In the genomic region with DNA sequence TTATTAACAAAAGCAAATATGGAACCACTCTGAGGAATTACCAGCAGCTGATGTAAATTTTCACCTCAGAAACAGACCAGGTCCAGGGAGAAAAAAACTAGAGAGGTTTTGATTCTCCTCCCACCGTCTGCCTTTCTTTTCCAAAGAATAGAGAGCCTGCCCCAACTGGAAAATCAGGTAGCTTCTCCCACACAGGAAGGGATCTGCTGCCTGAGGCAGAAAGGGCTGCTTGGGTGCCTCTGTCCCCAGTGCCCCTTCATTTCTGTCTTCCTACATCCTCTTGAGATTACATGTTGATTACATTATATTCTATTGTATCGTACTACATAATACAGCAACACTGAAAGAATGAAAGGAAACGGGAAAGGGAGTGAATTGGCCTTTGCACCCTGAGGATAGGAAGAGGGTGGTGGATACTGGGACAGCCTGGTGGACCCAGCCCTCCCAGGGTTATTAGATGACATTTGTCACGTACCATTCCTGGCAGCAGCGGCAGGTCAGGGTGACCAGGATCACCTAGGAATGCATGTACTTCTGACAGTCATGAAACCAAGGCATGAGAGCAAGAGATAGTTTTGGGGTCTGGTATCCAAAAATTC, we compare ENCODE assay signal across 26 cellular contexts. TPM values are rescaled to one million over a fixed set of nuclear protein-coding genes. Genes with fewer than 3 reads are reported as not detected.
DNase-seq lines count a peak whose midpoint lies in the region; ATAC-seq and TF ChIP-seq lines count a peak whose summit lies in the region.
"Had no signal": no experiment of that assay in that cellular context is flagged by ENCODE, and none has a peak within 500 bp of the region (broad histone marks: within the 10 kb centered on the region; RNA-seq: fewer than 3 reads in every experiment).

No MANE protein-coding gene starts in this region.

- H3K36me3 ChIP-seq in heart left ventricle (peaks cover 0 to 25% (median 0%) of the 10 kb centered on the region in 9 donors), right atrium auricular region (no peaks in the 10 kb centered on the region), lung (ENCODE audit: control insufficient read depth in 2 of 2, insufficient read depth in 2 of 2, low read length in 2 of 2) (peaks cover 0 to 2% of the 10 kb centered on the region in 2 donors), neuronal stem cell (replicated peaks in 1 of 2; ENCODE audit: control insufficient read depth in 2 of 2, insufficient read depth in 2 of 2, low read length in 2 of 2) (peaks cover 0 to 8% of the 10 kb centered on the region in 2 donors)
- H3K36me3 ChIP-seq: thyroid gland, WERI-Rb-1 had no signal

- no peak overlapping the region for H3K9ac ChIP-seq in neuronal stem cell (ENCODE audit: low read depth, low read length, poor library complexity)

- H3K4me2 ChIP-seq in neuronal stem cell (ENCODE audit: insufficient read depth, low read length, poor library complexity, severe bottlenecking) = no peak overlapping the region

- no peaks in the 10 kb centered on the region for H3K79me1 ChIP-seq in neuronal stem cell (ENCODE audit: low read depth, low read length)

- peaks cover 18% of the 10 kb centered on the region for H3K9me3 Mint-ChIP-seq in activated CD4-positive, alpha-beta memory T cell treated with anti-CD3 and anti-CD28 coated beads for 36 hours
- H3K9me3 Mint-ChIP-seq in activated CD4-positive, alpha-beta T cell treated with anti-CD3 and anti-CD28 coated beads, Interleukin-2, amount 10 ng/mL, durations not matched to agents 24 days and 14 days = peaks cover 4% of the 10 kb centered on the region

- H4K8ac ChIP-seq in neuronal stem cell (ENCODE audit: low read depth, low read length) = no peak overlapping the region

- peaks cover 13% of the 10 kb centered on the region for H3K4me1 Mint-ChIP-seq in activated CD4-positive, alpha-beta memory T cell treated with anti-CD3 and anti-CD28 coated beads for 36 hours (ENCODE audit: low read depth)
- H3K4me1 Mint-ChIP-seq in activated CD4-positive, alpha-beta T cell treated with anti-CD3 and anti-CD28 coated beads, Interleukin-2, amount 10 ng/mL, durations not matched to agents 24 days and 14 days = peaks cover 12% of the 10 kb centered on the region

- H3K9me3 ChIP-seq in heart left ventricle = peaks cover 0 to 33% (median 15%) of the 10 kb centered on the region in 12 donors
- H3K9me3 ChIP-seq in right atrium auricular region = peaks cover 0 to 26% of the 10 kb centered on the region in 2 donors
- H3K9me3 ChIP-seq in lung (ENCODE audit: control insufficient read depth in 2 of 2, insufficient read depth in 1 of 2, low read length in 1 of 2) = peaks cover 7 to 12% of the 10 kb centered on the region in 2 donors
- H3K9me3 ChIP-seq in neuronal stem cell (replicated peaks in 1 of 2; ENCODE audit: control insufficient read depth in 2 of 2, insufficient read depth in 1 of 2, low read depth in 1 of 2, low read length in 2 of 2) = peaks cover 0 to 6% of the 10 kb centered on the region in 2 donors
- H3K9me3 ChIP-seq: thyroid gland had no signal

- no peak overlapping the region for H3K14ac ChIP-seq in neuronal stem cell (ENCODE audit: low read length)

- POLR2A ChIA-PET in activated CD4-positive, alpha-beta memory T cell treated with anti-CD3 and anti-CD28 coated beads for 36 hours (lab: Charles Lee) = interaction anchor here (1.1 kb wide), 1 partner anchor 11 kb away, joined by 3 read pairs; no protein-coding TSS in a partner anchor

- H3K27ac ChIP-seq in heart left ventricle (peak overlapping the region; percentile 14 to 84 (median 68)), right atrium auricular region (peak overlapping the region in 1 of 2 donors; percentile 35), epithelial cell of prostate (peak overlapping the region; percentile 39), lung (ENCODE audit: low read depth in 1 of 2, low read length in 1 of 2) (peak overlapping the region; percentile 42 to 53), neuronal stem cell (replicated peaks; ENCODE audit: low read length) (no peak overlapping the region)
- H3K27ac ChIP-seq: RWPE1, thyroid gland, WERI-Rb-1 had no signal

- H3K27me3 Mint-ChIP-seq in activated CD4-positive, alpha-beta memory T cell treated with anti-CD3 and anti-CD28 coated beads for 36 hours = peaks cover 17% of the 10 kb centered on the region
- peaks cover 18% of the 10 kb centered on the region for H3K27me3 Mint-ChIP-seq in activated CD4-positive, alpha-beta T cell treated with anti-CD3 and anti-CD28 coated beads, Interleukin-2, amount 10 ng/mL, durations not matched to agents 24 days and 14 days

- H3K36me3 Mint-ChIP-seq in activated CD4-positive, alpha-beta memory T cell treated with anti-CD3 and anti-CD28 coated beads for 36 hours = peaks cover 13% of the 10 kb centered on the region
- peaks cover 11% of the 10 kb centered on the region for H3K36me3 Mint-ChIP-seq in activated CD4-positive, alpha-beta T cell treated with anti-CD3 and anti-CD28 coated beads, Interleukin-2, amount 10 ng/mL, durations not matched to agents 24 days and 14 days (ENCODE audit: low read depth)

- H2BK120ac ChIP-seq in neuronal stem cell (ENCODE audit: low read depth, low read length) = no peak overlapping the region

- no peak overlapping the region for H3K18ac ChIP-seq in neuronal stem cell (ENCODE audit: low read length)

- DNase-seq in heart left ventricle = peak in 3 of 5 donors; percentile 26 to 63 (median 40)
- DNase-seq in right atrium auricular region (ENCODE audit: low spot score) = no peak
- DNase-seq in epithelial cell of prostate (ENCODE audit: low read depth, low spot score) = no peak
- no peak for DNase-seq in lung (ENCODE audit: low spot score)
- DNase-seq in activated CD4-positive, alpha-beta memory T cell treated with anti-CD3 and anti-CD28 coated beads for 36 hours = no peak
- DNase-seq in neuronal stem cell (ENCODE audit: low spot score) = no peak
- DNase-seq in activated CD4-positive, alpha-beta T cell treated with anti-CD3 and anti-CD28 coated beads, Interleukin-2, amount 10 ng/mL, durations not matched to agents 24 days and 14 days = no peak
- no peak for DNase-seq in anterior cingulate cortex (lab: John Stamatoyannopoulos, UW)
- DNase-seq: activated CD8-positive, alpha-beta T cell treated with anti-CD3 and anti-CD28 coated beads for 36 hours; activated naive CD8-positive, alpha-beta T cell treated with anti-CD3 and anti-CD28 coated beads, Interleukin-2, amount 50 U/mL, for 24 hours; CD4-positive, alpha-beta T cell; central memory CD4-positive, alpha-beta T cell; DMS79; effector CD8-positive, alpha-beta T cell; hippocampal formation; naive B cell; NCI-H1694 treated with DMSO at 0.1 percent for 48 hours; NCI-H446; NK-92 treated with Interleukin-12 subunit alpha and Interleukin-12 subunit beta, amount 100 ng/mL, for 24 hours; stimulated activated CD4-positive, alpha-beta T cell treated with anti-CD3 and anti-CD28 coated beads, Interleukin-12 subunit alpha, Interleukin-12 subunit beta, amount 100 ng/mL, for 4 hours; thyroid gland; WERI-Rb-1 had no signal

- H2AFZ ChIP-seq in neuronal stem cell (ENCODE audit: low read length) = no peak overlapping the region

- no peak overlapping the region for H2BK5ac ChIP-seq in neuronal stem cell (ENCODE audit: low read length)

- no peak for TF ChIP-seq POLR2A in heart left ventricle (IDR thresholded peaks at IDR 0.05)

- no peak overlapping the region for H2BK15ac ChIP-seq in neuronal stem cell (ENCODE audit: low read length)

- H3K4me1 ChIP-seq in heart left ventricle (peaks cover 0 to 17% (median 9%) of the 10 kb centered on the region in 12 donors), right atrium auricular region (peaks cover 0 to 5% of the 10 kb centered on the region in 2 donors), lung (ENCODE audit: control insufficient read depth in 2 of 2, insufficient read depth in 2 of 2, low read length in 2 of 2) (no peaks in the 10 kb centered on the region), neuronal stem cell (ENCODE audit: control insufficient read depth in 2 of 2, insufficient read depth in 1 of 2, low read depth in 1 of 2, low read length in 2 of 2) (peaks cover 0 to 6% of the 10 kb centered on the region in 2 donors)
- H3K4me1 ChIP-seq: thyroid gland had no signal

- 39 to 53% (median 42%) methylated on average over 5 of the region's 5 CpGs for WGBS in heart left ventricle, 4 donors
- 46 to 77% methylated on average over 5 of the region's 5 CpGs for WGBS in lung, 2 donors
- WGBS in neuronal stem cell (ENCODE audit: extremely low coverage in 2 of 2, insufficient read length in 2 of 2, insufficient replicate concordance in 1 of 2), 2 donors = no CpG with 5 or more reads among the region's 5 CpGs

- no peak overlapping the region for H4K91ac ChIP-seq in neuronal stem cell (ENCODE audit: low read depth, low read length, poor library complexity)

- no peak overlapping the region for H3K23ac ChIP-seq in neuronal stem cell (ENCODE audit: low read depth, low read length, poor library complexity)

- H3K27ac Mint-ChIP-seq in activated CD4-positive, alpha-beta memory T cell treated with anti-CD3 and anti-CD28 coated beads for 36 hours = no peak overlapping the region
- H3K27ac Mint-ChIP-seq in activated CD4-positive, alpha-beta T cell treated with anti-CD3 and anti-CD28 coated beads, Interleukin-2, amount 10 ng/mL, durations not matched to agents 24 days and 14 days = no peak overlapping the region
- H3K27ac Mint-ChIP-seq: activated CD8-positive, alpha-beta T cell treated with anti-CD3 and anti-CD28 coated beads for 36 hours; activated naive CD8-positive, alpha-beta T cell treated with anti-CD3 and anti-CD28 coated beads, Interleukin-2, amount 50 U/mL, for 24 hours; activated T-helper 1 cell treated with anti-CD3 and anti-CD28 coated beads, Interleukin-12 subunit alpha, Interleukin-12 subunit beta, Interleukin-2, Interleukin-4 antibody, amounts not matched to agents 30 ng/mL and 10 ng/mL and 1 ng/mL, durations not matched to agents 14 hours and 24 hours and 36 hours; CD4-positive, alpha-beta T cell; naive B cell; progenitor cell of endocrine pancreas had no signal

- no peak overlapping the region for H2BK12ac ChIP-seq in neuronal stem cell (ENCODE audit: low read length)

- no peaks in the 10 kb centered on the region for H3K27me3 ChIP-seq in heart left ventricle
- no peaks in the 10 kb centered on the region for H3K27me3 ChIP-seq in right atrium auricular region
- H3K27me3 ChIP-seq in lung (ENCODE audit: control insufficient read depth, insufficient read depth) = no peaks in the 10 kb centered on the region
- peaks cover 0 to 15% (median 0%) of the 10 kb centered on the region in 3 experiments for H3K27me3 ChIP-seq in neuronal stem cell (ENCODE audit: control insufficient read depth in 3 of 3, insufficient read depth in 3 of 3, low read depth in 1 of 3, low read length in 3 of 3)
- H3K27me3 ChIP-seq: thyroid gland had no signal

- CTCF ChIA-PET in activated CD4-positive, alpha-beta memory T cell treated with anti-CD3 and anti-CD28 coated beads for 36 hours (lab: Charles Lee) = interaction anchor here (1.5 kb wide), 1 partner anchor 9 kb away, joined by 3 read pairs; the partner anchor contains the start of gene ST8SIA6

- no peak overlapping the region for H3K4ac ChIP-seq in neuronal stem cell (ENCODE audit: low read length)

- H2AK5ac ChIP-seq in neuronal stem cell (ENCODE audit: low read depth, low read length) = no peak overlapping the region

- TF ChIP-seq CTCF in heart left ventricle (IDR thresholded peaks at IDR 0.05) (no peak), right atrium auricular region (IDR thresholded peaks at IDR 0.05) (no peak), lung (IDR thresholded peaks at IDR 0.05; ENCODE audit: control extremely low read depth, extremely low read depth) (no peak)

- H3K4me3 ChIP-seq in heart left ventricle (no peak overlapping the region), right atrium auricular region (no peak overlapping the region), lung (no peak overlapping the region), neuronal stem cell (ENCODE audit: low read length in 2 of 2) (no peak overlapping the region)
- H3K4me3 ChIP-seq: thyroid gland had no signal

- ATAC-seq in heart left ventricle (peak; percentile 73 to 89 (median 78)), lung (ENCODE audit: insufficient read depth, low FRiP score) (no peak)
- ATAC-seq: activated CD8-positive, alpha-beta T cell treated with anti-CD3 and anti-CD28 coated beads for 36 hours; activated naive CD8-positive, alpha-beta T cell treated with anti-CD3 and anti-CD28 coated beads, Interleukin-2, amount 50 U/mL, for 24 hours had no signal

- no peak overlapping the region for H3K4me3 Mint-ChIP-seq in activated CD4-positive, alpha-beta memory T cell treated with anti-CD3 and anti-CD28 coated beads for 36 hours
- no peak overlapping the region for H3K4me3 Mint-ChIP-seq in activated CD4-positive, alpha-beta T cell treated with anti-CD3 and anti-CD28 coated beads, Interleukin-2, amount 10 ng/mL, durations not matched to agents 24 days and 14 days
- H3K4me3 Mint-ChIP-seq: activated CD8-positive, alpha-beta T cell treated with anti-CD3 and anti-CD28 coated beads for 36 hours; activated naive CD8-positive, alpha-beta T cell treated with anti-CD3 and anti-CD28 coated beads, Interleukin-2, amount 50 U/mL, for 24 hours; activated T-helper 1 cell treated with anti-CD3 and anti-CD28 coated beads, Interleukin-12 subunit alpha, Interleukin-12 subunit beta, Interleukin-2, Interleukin-4 antibody, amounts not matched to agents 30 ng/mL and 10 ng/mL and 1 ng/mL, durations not matched to agents 14 hours and 24 hours and 36 hours; CD4-positive, alpha-beta T cell; naive B cell had no signal

- intact Hi-C loops in heart left ventricle (cut with DNase I) = no loop called here
- intact Hi-C loops in activated CD4-positive, alpha-beta memory T cell treated with anti-CD3 and anti-CD28 coated beads for 36 hours (cut with micrococcal nuclease) = no loop called here
- intact Hi-C loops in activated CD4-positive, alpha-beta T cell treated with anti-CD3 and anti-CD28 coated beads, Interleukin-2, amount 10 ng/mL, durations not matched to agents 24 days and 14 days (cut with micrococcal nuclease) = no loop called here

RNA-seq across cellular contexts. Expression of gene ST8SIA6, which starts 8.9 kb away (rescaled TPM):
- total RNA-seq in heart left ventricle = 10 to 100 TPM in 1 of 9 donors, 1 to 10 TPM in 8; 2.6 to 10.1 (median 5.2) TPM
- 1 to 10 TPM in 1 of 2 donors, under 1 TPM in 1; 0.80 to 3.6 TPM for polyA plus RNA-seq in heart left ventricle
- total RNA-seq in right atrium auricular region = 10 to 100 TPM in 1 of 2 donors, 1 to 10 TPM in 1; 5.3 to 11.0 TPM
- total RNA-seq in lung = 10 to 100 TPM in 1 of 2 donors, 1 to 10 TPM in 1; 4.0 to 22.0 TPM
- polyA plus RNA-seq in lung = 1 to 10 TPM in 1 of 2 donors, under 1 TPM in 1; 0.43 to 1.8 TPM
- under 1 TPM in 1 of 2 experiments, not detected in 1; 0.38 TPM for total RNA-seq in activated CD4-positive, alpha-beta memory T cell treated with anti-CD3 and anti-CD28 coated beads for 36 hours
- 2.8 TPM for polyA plus RNA-seq in neuronal stem cell (2013, experiment 1 of 2)
- 3.3 TPM for polyA plus RNA-seq in neuronal stem cell (2013, experiment 2 of 2)
- not detected in 2 replicates for total RNA-seq in activated CD4-positive, alpha-beta T cell treated with anti-CD3 and anti-CD28 coated beads, Interleukin-2, amount 10 ng/mL, durations not matched to agents 24 days and 14 days
- total RNA-seq: A673; activated CD8-positive, alpha-beta T cell treated with anti-CD3 and anti-CD28 coated beads for 36 hours; activated T-helper 1 cell treated with anti-CD3 and anti-CD28 coated beads, Interleukin-12 subunit alpha, Interleukin-12 subunit beta, Interleukin-2, Interleukin-4 antibody, amounts not matched to agents 30 ng/mL and 10 ng/mL and 1 ng/mL, durations not matched to agents 14 hours and 24 hours and 36 hours had no signal

Comparison
In these comparisons a context has a peak if more than half of its experiments do, and no peak if none do; other contexts are left out.
1. DNase-seq: peak in heart left ventricle (3 of 5); none in right atrium auricular region (single experiment), epithelial cell of prostate (single experiment), lung (single experiment), activated CD4-positive, alpha-beta memory T cell treated with anti-CD3 and anti-CD28 coated beads for 36 hours (single experiment), neuronal stem cell (single experiment), activated CD4-positive, alpha-beta T cell treated with anti-CD3 and anti-CD28 coated beads, Interleukin-2, amount 10 ng/mL, durations not matched to agents 24 days and 14 days (single experiment) and anterior cingulate cortex (0 of 58).